Comparison of ENCODE assay signal across 26 cellular contexts in genomic region chr10:130112821-130113220, GRCh38. TPM values are rescaled to one million over a fixed set of nuclear protein-coding genes. Genes with fewer than 3 reads are reported as not detected.
"Had no signal": no experiment of that assay in that cellular context is flagged by ENCODE, and none has a peak within 500 bp of the region (broad histone marks: within the 10 kb centered on the region; RNA-seq: fewer than 3 reads in every experiment).

No MANE protein-coding gene starts in this region.

- H3K27me3 Mint-ChIP-seq: activated CD4-positive, alpha-beta memory T cell treated with anti-CD3 and anti-CD28 coated beads, Interleukin-2, amount 10 ng/mL, durations not matched to agents 7 days and 5 days; activated naive CD4-positive, alpha-beta T cell treated with anti-CD3 and anti-CD28 coated beads, Interleukin-2, amount 50 U/mL, for 24 hours had no signal

- H3K9me3 ChIP-seq: gastrocnemius medialis, neutrophil, ovary, prostate gland had no signal

- H3K27me3 ChIP-seq: esophagus squamous epithelium, gastrocnemius medialis, neutrophil, ovary, spleen, upper lobe of left lung had no signal

- H3K9me3 Mint-ChIP-seq: activated naive CD4-positive, alpha-beta T cell treated with anti-CD3 and anti-CD28 coated beads, Interleukin-2, amount 50 U/mL, for 24 hours had no signal

- ATAC-seq: gastrocnemius medialis, natural killer cell, WTC11 had no signal

- DNase-seq: activated CD4-positive, alpha-beta memory T cell treated with anti-CD3 and anti-CD28 coated beads, Interleukin-2, amount 10 ng/mL, durations not matched to agents 7 days and 5 days; activated CD4-positive, alpha-beta T cell treated with anti-CD3 and anti-CD28 coated beads for 4 hours; activated effector memory CD4-positive, alpha-beta T cell treated with anti-CD3 and anti-CD28 coated beads, Interleukin-2, amount 50 U/mL, for 16 hours; amniotic stem cell; cerebellar nuclear complex; esophagus squamous epithelium; gastrocnemius medialis; head of caudate nucleus; hypothalamus; left ventricle myocardium inferior; mammary epithelial cell; midbrain; natural killer cell; ovary; spleen; stimulated activated CD4-positive, alpha-beta T cell treated with anti-CD3 and anti-CD28 coated beads, Interleukin-4, amount 100 ng/mL, for 1 hour; stimulated activated naive CD4-positive, alpha-beta T cell treated with Interleukin-2 at 50 U/mL for 16 hours; T-helper 1 cell; T1000; upper lobe of left lung had no signal

- H3K27ac Mint-ChIP-seq: WTC11 had no signal

- H3K36me3 ChIP-seq: esophagus squamous epithelium, gastrocnemius medialis, left ventricle myocardium inferior, neutrophil, ovary, prostate gland, spleen, thoracic aorta, upper lobe of left lung had no signal

- H3K36me3 Mint-ChIP-seq: natural killer cell had no signal

- H3K27ac ChIP-seq: coronary artery, esophagus squamous epithelium, gastrocnemius medialis, neutrophil, ovary, prostate gland, spleen, thoracic aorta, upper lobe of left lung had no signal

- H3K4me3 ChIP-seq: coronary artery, esophagus squamous epithelium, ovary, prostate gland, upper lobe of left lung had no signal

RNA-seq across cellular contexts. Expression of gene C10orf143, which starts 2.2 kb away (rescaled TPM):
- total RNA-seq: thoracic aorta had no signal
